ENCODE assay signal across 8 cellular contexts in genomic region chr10:123995461-123996131, GRCh38.
DNase-seq lines count a peak whose midpoint lies in the region; ATAC-seq and TF ChIP-seq lines count a peak whose summit lies in the region.

No MANE protein-coding gene starts in this region.

- intact Hi-C loops in cardiac septum (cut with DNase I), result loop anchor here (1.0 to 5.0 kb wide), 2 partner anchors 267 to 394 kb away; no protein-coding TSS in a partner anchor

- no peaks in the 10 kb centered on the region for H3K9me3 Mint-ChIP-seq in activated T-cell treated with anti-CD3 and anti-CD28 coated beads, Interleukin-2, amount 50 U/mL, for 72 hours

- peak overlapping the region; percentile 50 for H2AFZ ChIP-seq in KMS-11 (ENCODE audit: low read depth)
- peak overlapping the region; percentile 42 for H2AFZ ChIP-seq in parathyroid adenoma

- peaks cover 51% of the 10 kb centered on the region for H3K27me3 Mint-ChIP-seq in activated T-cell treated with anti-CD3 and anti-CD28 coated beads, Interleukin-2, amount 50 U/mL, for 72 hours (ENCODE audit: low read depth)

- H3K9me3 ChIP-seq in parathyroid adenoma (ENCODE audit: control insufficient read depth, low read length), result no peaks in the 10 kb centered on the region

- H3K79me2 ChIP-seq in KMS-11 (ENCODE audit: insufficient read depth, low read depth) (no peaks in the 10 kb centered on the region), parathyroid adenoma (no peaks in the 10 kb centered on the region)

- H3K36me3 Mint-ChIP-seq in activated T-cell treated with anti-CD3 and anti-CD28 coated beads, Interleukin-2, amount 50 U/mL, for 72 hours (ENCODE audit: insufficient read depth in 2 of 2), result no peaks in the 10 kb centered on the region

- H3K4me1 ChIP-seq in KMS-11 (ENCODE audit: low read depth, poor library complexity, severe bottlenecking) (peaks cover 58% of the 10 kb centered on the region), parathyroid adenoma (no peaks in the 10 kb centered on the region)

- in situ Hi-C loops in G401 (cut with HindIII; ENCODE audit: low sequenced_read_pairs), result no loop called here

- H3K27ac ChIP-seq in KMS-11, result peak overlapping the region; percentile 93
- H3K27ac ChIP-seq in parathyroid adenoma, result no peak overlapping the region

- peak overlapping the region; percentile 56; the same call in 1 of the 2 replicates for H3K9ac ChIP-seq in KMS-11
- no peak overlapping the region for H3K9ac ChIP-seq in parathyroid adenoma

- ATAC-seq in activated T-cell treated with anti-CD3 and anti-CD28 coated beads, Interleukin-2, amount 50 U/mL, for 72 hours (replicated peaks in 1 of 2), result peak; percentile 62 to 72
- ATAC-seq in activated CD4-positive, CD25-positive, alpha-beta regulatory T cell treated with anti-CD3 and anti-CD28 coated beads, Interleukin-2, amount 50 U/mL, for 24 hours, result no peak

- no peaks in the 10 kb centered on the region for H3K36me3 ChIP-seq in KMS-11 (ENCODE audit: insufficient read depth)
- no peaks in the 10 kb centered on the region for H3K36me3 ChIP-seq in parathyroid adenoma (ENCODE audit: control insufficient read depth, insufficient read depth, low read length)

- H3K4me1 Mint-ChIP-seq in activated T-cell treated with anti-CD3 and anti-CD28 coated beads, Interleukin-2, amount 50 U/mL, for 72 hours (ENCODE audit: low read depth), result peaks cover 20% of the 10 kb centered on the region

- peak; percentile 55 for TF ChIP-seq CTCF in KMS-11 (conservative IDR thresholded peaks at IDR 0.05; ENCODE audit: low read depth, low read length)
- no peak for TF ChIP-seq CTCF in parathyroid adenoma (IDR thresholded peaks at IDR 0.05)

- no peak overlapping the region for H3K27ac Mint-ChIP-seq in activated T-cell treated with anti-CD3 and anti-CD28 coated beads, Interleukin-2, amount 50 U/mL, for 72 hours

- DNase-seq in 8988T (peak; percentile 89), G401 (ENCODE audit: low spot score) (peak; percentile 50), cardiac septum (ENCODE audit: low spot score) (peak; percentile 87), activated gamma-delta T cell treated with Interleukin-2 at 50 U/mL for 16 hours (no peak)
- peak; percentile 35 to 44 for DNase-seq in activated T-cell treated with anti-CD3 and anti-CD28 coated beads, Interleukin-2, amount 50 U/mL, for 72 hours

- H3K4me3 Mint-ChIP-seq in activated T-cell treated with anti-CD3 and anti-CD28 coated beads, Interleukin-2, amount 50 U/mL, for 72 hours, result peak overlapping the region; percentile 36 to 74

- H3K27me3 ChIP-seq in KMS-11 (ENCODE audit: insufficient read depth, low read depth) (no peaks in the 10 kb centered on the region), parathyroid adenoma (ENCODE audit: control insufficient read depth, insufficient read depth, low read length) (peaks cover 9% of the 10 kb centered on the region)

- no peaks in the 10 kb centered on the region for H4K20me1 ChIP-seq in KMS-11 (ENCODE audit: insufficient read depth)

- H3K4me2 ChIP-seq in KMS-11 (peak overlapping the region; percentile 91), parathyroid adenoma (ENCODE audit: low read length) (no peak overlapping the region)

- H3K4me3 ChIP-seq in KMS-11 (IDR thresholded peaks at IDR 0.05; ENCODE audit: insufficient read depth, low read depth, low read length) (no peak overlapping the region), parathyroid adenoma (ENCODE audit: low read depth, low read length) (no peak overlapping the region)

Comparison
In these comparisons a context has a peak if more than half of its experiments do, and no peak if none do; other contexts are left out.
1. ATAC-seq: peak in activated T-cell treated with anti-CD3 and anti-CD28 coated beads, Interleukin-2, amount 50 U/mL, for 72 hours (2 of 2); none in activated CD4-positive, CD25-positive, alpha-beta regulatory T cell treated with anti-CD3 and anti-CD28 coated beads, Interleukin-2, amount 50 U/mL, for 24 hours (0 of 2).